In genomic region chr2:230541934-230542380, GRCh38 we compare ENCODE assay signal across 9 cellular contexts.
A peak's percentile ranks its signal among the peaks of the same experiment; 100 is the strongest.
DNase-seq lines count a peak whose midpoint lies in the region; ATAC-seq lines count a peak whose summit lies in the region.
"Had no signal": no experiment of that assay in that cellular context is flagged by ENCODE, and none has a peak within 500 bp of the region (broad histone marks: within the 10 kb centered on the region; RNA-seq: fewer than 3 reads in every experiment).

No MANE protein-coding gene starts in this region.

- H3K4me1 Mint-ChIP-seq in memory B cell: peaks cover 24% of the 10 kb centered on the region

- DNase-seq in HT1080 (ENCODE audit: low read depth) (peak; percentile 59), memory B cell (ENCODE audit: low spot score in 2 of 2) (no peak), NCI-H1694 (lab: John Stamatoyannopoulos, UW) (no peak), NCI-H2227 treated with DMSO at 0.1 percent for 48 hours (lab: John Stamatoyannopoulos, UW) (no peak), ureter (ENCODE audit: low spot score) (no peak), NCI-H1092 treated with DMSO at 0.1 percent for 48 hours (lab: John Stamatoyannopoulos, UW) (no peak)
- DNase-seq: Peyer's patch had no signal

- no peaks in the 10 kb centered on the region for H3K27me3 Mint-ChIP-seq in memory B cell

- peaks cover 9% of the 10 kb centered on the region for H3K9me3 Mint-ChIP-seq in memory B cell

- H3K36me3 Mint-ChIP-seq in memory B cell: peaks cover 49% of the 10 kb centered on the region

- H3K4me3 Mint-ChIP-seq in memory B cell: no peak overlapping the region

- H3K27ac Mint-ChIP-seq in memory B cell: peak overlapping the region; percentile 55

- ATAC-seq in GM19023 (IDR thresholded peaks at IDR 0.05; ENCODE audit: unreplicated experiment): peak; percentile 47
- peak; percentile 65 for ATAC-seq in HG02610 (IDR thresholded peaks at IDR 0.05; ENCODE audit: unreplicated experiment)
- no peak for ATAC-seq in memory B cell (ENCODE audit: low read depth)
